In genomic region chr9:134492281-134492691, GRCh38 we compare ENCODE assay signal across 12 cellular contexts.
A peak's percentile ranks its signal among the peaks of the same experiment; 100 is the strongest.
DNase-seq lines count a peak whose midpoint lies in the region; ATAC-seq and TF ChIP-seq lines count a peak whose summit lies in the region.
"Had no signal": no experiment of that assay in that cellular context is flagged by ENCODE, and none has a peak within 500 bp of the region (broad histone marks: within the 10 kb centered on the region; RNA-seq: fewer than 3 reads in every experiment).

No MANE protein-coding gene starts in this region.

- peak; percentile 50 to 86 (median 84) for ATAC-seq in heart left ventricle
- no peak for ATAC-seq in HG03432 (IDR thresholded peaks at IDR 0.05; ENCODE audit: unreplicated experiment)
- ATAC-seq: stimulated activated naive CD8-positive, alpha-beta T cell treated with anti-CD3 and anti-CD28 coated beads, Interleukin-15, amount 100 ng/mL, for 72 hours had no signal

- TF ChIP-seq CTCF in SK-N-SH (IDR thresholded peaks at IDR 0.05): no peak
- no peak for TF ChIP-seq CTCF in heart left ventricle (IDR thresholded peaks at IDR 0.05)

- H3K4me3 ChIP-seq in BLaER1 treated with 17β-estradiol and CSF1 and Interleukin-3, amounts not matched to agents 10 nM and 100 nM: no peak overlapping the region
- H3K4me3 ChIP-seq in SK-N-SH (ENCODE audit: low read depth in 2 of 2, low read length in 1 of 2): no peak overlapping the region
- H3K4me3 ChIP-seq in heart left ventricle: no peak overlapping the region

- whole genome bisulfite sequencing in SK-N-SH (ENCODE audit: low lambda C conversion rate): 64% methylated on average over 11 of the region's 12 CpGs
- WGBS in heart left ventricle, 4 donors: 62 to 72% (median 67%) methylated on average over 12 of the region's 12 CpGs

- peaks cover 0 to 27% (median 0%) of the 10 kb centered on the region in 11 experiments; a peak in 6 of 22 replicates for H3K27me3 ChIP-seq in BLaER1 treated with 17β-estradiol and CSF1 and Interleukin-3, amounts not matched to agents 10 nM and 100 nM
- H3K27me3 ChIP-seq in SK-N-SH (ENCODE audit: insufficient read depth) (no peaks in the 10 kb centered on the region), heart left ventricle (peaks cover 0 to 30% (median 0%) of the 10 kb centered on the region in 9 donors)

- DNase-seq in SK-N-SH (peak; percentile 90), heart left ventricle (peak in 3 of 5 donors; percentile 57 to 83 (median 79)), retina (peak; percentile 38), NCI-H2196 (lab: John Stamatoyannopoulos, UW; ENCODE audit: unreplicated experiment) (no peak), SIG-M5 (lab: John Stamatoyannopoulos, UW) (no peak)
- DNase-seq in stimulated activated CD8-positive, alpha-beta memory T cell treated with anti-CD3 and anti-CD28 coated beads, Interleukin-4, amount 100 ng/mL, for 48 hours: no peak
- DNase-seq: activated gamma-delta T cell treated with Interleukin-2 at 50 U/mL for 16 hours; COR-L47; GOT3; stimulated activated naive CD8-positive, alpha-beta T cell treated with anti-CD3 and anti-CD28 coated beads, Interleukin-15, amount 100 ng/mL, for 72 hours had no signal

- intact Hi-C loops in heart left ventricle (cut with DNase I): no loop called here

- peak overlapping the region in 4 of 11 experiments; percentile 63 to 69 (median 66); a peak in 8 of 22 replicates for H3K9ac ChIP-seq in BLaER1 treated with 17β-estradiol and CSF1 and Interleukin-3, amounts not matched to agents 10 nM and 100 nM
- no peak overlapping the region for H3K9ac ChIP-seq in SK-N-SH

- H3K79me2 ChIP-seq in SK-N-SH (ENCODE audit: insufficient read depth): no peaks in the 10 kb centered on the region

- POLR2A ChIA-PET in SK-N-SH (lab: Yijun Ruan, JAX): interaction anchor here (0.8 kb wide), 1 partner anchor 9 kb away, joined by 3 read pairs; no protein-coding TSS in a partner anchor

- peak overlapping the region in 5 of 11 experiments; percentile 51 to 94 (median 64); a peak in 9 of 22 replicates for H3K27ac ChIP-seq in BLaER1 treated with 17β-estradiol and CSF1 and Interleukin-3, amounts not matched to agents 10 nM and 100 nM
- H3K27ac ChIP-seq in SK-N-SH (ENCODE audit: low read depth in 2 of 2, low read length in 1 of 2): peak overlapping the region in 1 of 2 experiments; percentile 23; a peak in 1 of 4 replicates
- peak overlapping the region in 2 of 12 donors; percentile 42 to 72 for H3K27ac ChIP-seq in heart left ventricle

- H3K36me3 ChIP-seq in BLaER1 treated with 17β-estradiol and CSF1 and Interleukin-3, amounts not matched to agents 10 nM and 100 nM: no peaks in the 10 kb centered on the region
- H3K36me3 ChIP-seq in SK-N-SH (replicated peaks in 1 of 2; ENCODE audit: control insufficient read depth in 1 of 2, insufficient read depth in 2 of 2, low read length in 1 of 2): no peaks in the 10 kb centered on the region
- no peaks in the 10 kb centered on the region for H3K36me3 ChIP-seq in heart left ventricle

- peaks cover 0 to 12% (median 0%) of the 10 kb centered on the region in 11 experiments; a peak in 6 of 22 replicates for H3K9me3 ChIP-seq in BLaER1 treated with 17β-estradiol and CSF1 and Interleukin-3, amounts not matched to agents 10 nM and 100 nM (replicated peaks in 1 of 11)
- H3K9me3 ChIP-seq in SK-N-SH: no peaks in the 10 kb centered on the region
- H3K9me3 ChIP-seq in heart left ventricle: no peaks in the 10 kb centered on the region

- CTCF ChIA-PET in SK-N-SH (lab: Yijun Ruan, JAX): interaction anchor here (1.2 to 2.6 kb wide), 2 partner anchors 43 to 248 kb away, joined by 3 to 15 read pairs; no protein-coding TSS in a partner anchor

- TF ChIP-seq RAD21 in SK-N-SH (IDR thresholded peaks at IDR 0.05; ENCODE audit: low read length): no peak

- H2AFZ ChIP-seq in SK-N-SH (ENCODE audit: low read depth): no peak overlapping the region

- H3K4me1 ChIP-seq in BLaER1 treated with 17β-estradiol and CSF1 and Interleukin-3, amounts not matched to agents 10 nM and 100 nM: peaks cover 18 to 92% (median 83%) of the 10 kb centered on the region in 10 experiments
- H3K4me1 ChIP-seq in SK-N-SH (ENCODE audit: control insufficient read depth in 1 of 2, insufficient read depth in 2 of 2, low read depth in 1 of 2, low read length in 1 of 2): peaks cover 4 to 30% of the 10 kb centered on the region in 2 experiments; a peak in 2 of 4 replicates
- peaks cover 0 to 28% (median 4%) of the 10 kb centered on the region in 12 donors for H3K4me1 ChIP-seq in heart left ventricle

- H3F3A ChIP-seq in SK-N-SH (replicated peaks; ENCODE audit: insufficient read depth): peaks cover 6% of the 10 kb centered on the region

- peak in 1 of 2 experiments; percentile 62; a peak in 1 of 4 replicates for TF ChIP-seq EP300 in SK-N-SH (IDR thresholded peaks at IDR 0.05; ENCODE audit: borderline replicate concordance in 1 of 2, low read depth in 1 of 2, low read length in 1 of 2)

- no peaks in the 10 kb centered on the region for H3K9me2 ChIP-seq in SK-N-SH

- H3K4me2 ChIP-seq in BLaER1 treated with 17β-estradiol and CSF1 and Interleukin-3, amounts not matched to agents 10 nM and 100 nM: peak overlapping the region in 9 of 11 experiments; percentile 68 to 90 (median 82); a peak in 18 of 22 replicates
- no peak overlapping the region for H3K4me2 ChIP-seq in SK-N-SH

- no peak for TF ChIP-seq POLR2A in heart left ventricle (IDR thresholded peaks at IDR 0.05)

- H4K20me1 ChIP-seq in BLaER1 treated with 17β-estradiol and CSF1 and Interleukin-3, amounts not matched to agents 10 nM and 100 nM: no peaks in the 10 kb centered on the region
- H4K20me1 ChIP-seq in SK-N-SH (ENCODE audit: insufficient read depth): no peaks in the 10 kb centered on the region

TF ChIP-seq in SK-N-SH, 30 proteins besides CTCF, POLR2A, EP300 and RAD21:
- TF ChIP-seq CHD2 (IDR thresholded peaks at IDR 0.05; ENCODE audit: low read length, partially characterized antibody): peak; percentile 35
- TF ChIP-seq EZH2phosphoT487 (IDR thresholded peaks at IDR 0.05; ENCODE audit: borderline replicate concordance, low read depth): no peak
- no peak for TF ChIP-seq POLR2AphosphoS5 (IDR thresholded peaks at IDR 0.05; ENCODE audit: low read depth, low read length)
- TF ChIP-seq TCF12 (IDR thresholded peaks at IDR 0.05): peak; percentile 73
- no peak for TF ChIP-seq ELF1 (IDR thresholded peaks at IDR 0.05)
- 0 out of 2 replicates have a peak, but pooled peaks have one; percentile 69 for TF ChIP-seq RCOR1 (IDR thresholded peaks at IDR 0.05; ENCODE audit: low read length)
- no peak for TF ChIP-seq FOXJ3 (CRISPR knock-in tag; IDR thresholded peaks at IDR 0.05)
- TF ChIP-seq GATA2 (CRISPR knock-in tag; IDR thresholded peaks at IDR 0.05): peak; percentile 65
- no peak for TF ChIP-seq GABPA (IDR thresholded peaks at IDR 0.05; ENCODE audit: low read depth)
- no peak for TF ChIP-seq PBX3 (IDR thresholded peaks at IDR 0.05)
- TF ChIP-seq MXI1 (IDR thresholded peaks at IDR 0.05; ENCODE audit: low read depth, low read length): no peak

Comparison
In these comparisons a context has a peak if more than half of its experiments do, and no peak if none do; other contexts are left out.
1. DNase-seq: peak in SK-N-SH (single experiment), heart left ventricle (3 of 5) and retina (single experiment); none in NCI-H2196 (single experiment), stimulated activated CD8-positive, alpha-beta memory T cell treated with anti-CD3 and anti-CD28 coated beads, Interleukin-4, amount 100 ng/mL, for 48 hours (single experiment) and SIG-M5 (single experiment).